ENCODE assay signal across 2 cellular contexts in genomic region chr3:127729556-127730056, GRCh38.
TF ChIP-seq lines count a peak whose summit lies in the region.

No MANE protein-coding gene starts in this region.

TF ChIP-seq in HepG2, 621 proteins besides CTCF, POLR2A, EP300 and RAD21 (continues in another document):
- no peak for TF ChIP-seq ZNF646 (CRISPR knock-in tag; IDR thresholded peaks at IDR 0.05)
- no peak for TF ChIP-seq MAFF (IDR thresholded peaks at IDR 0.05; ENCODE audit: low read depth, low read length)
- TF ChIP-seq, protein P1, sequence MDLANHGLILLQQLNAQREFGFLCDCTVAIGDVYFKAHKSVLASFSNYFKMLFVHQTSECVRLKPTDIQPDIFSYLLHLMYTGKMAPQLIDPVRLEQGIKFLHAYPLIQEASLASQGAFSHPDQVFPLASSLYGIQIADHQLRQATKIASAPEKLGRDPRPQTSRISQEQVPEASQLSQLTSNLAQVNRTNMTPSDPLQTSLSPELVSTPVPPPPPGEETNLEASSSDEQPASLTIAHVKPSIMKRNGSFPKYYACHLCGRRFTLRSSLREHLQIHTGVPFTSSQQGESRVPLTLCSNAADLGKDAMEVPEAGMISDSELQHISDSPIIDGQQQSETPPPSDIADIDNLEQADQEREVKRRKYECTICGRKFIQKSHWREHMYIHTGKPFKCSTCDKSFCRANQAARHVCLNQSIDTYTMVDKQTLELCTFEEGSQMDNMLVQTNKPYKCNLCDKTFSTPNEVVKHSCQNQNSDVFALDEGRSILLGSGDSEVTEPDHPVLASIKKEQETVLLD (CRISPR knock-in tag; IDR thresholded peaks at IDR 0.05; ENCODE audit: low read depth), result no peak
- TF ChIP-seq, protein P2, sequence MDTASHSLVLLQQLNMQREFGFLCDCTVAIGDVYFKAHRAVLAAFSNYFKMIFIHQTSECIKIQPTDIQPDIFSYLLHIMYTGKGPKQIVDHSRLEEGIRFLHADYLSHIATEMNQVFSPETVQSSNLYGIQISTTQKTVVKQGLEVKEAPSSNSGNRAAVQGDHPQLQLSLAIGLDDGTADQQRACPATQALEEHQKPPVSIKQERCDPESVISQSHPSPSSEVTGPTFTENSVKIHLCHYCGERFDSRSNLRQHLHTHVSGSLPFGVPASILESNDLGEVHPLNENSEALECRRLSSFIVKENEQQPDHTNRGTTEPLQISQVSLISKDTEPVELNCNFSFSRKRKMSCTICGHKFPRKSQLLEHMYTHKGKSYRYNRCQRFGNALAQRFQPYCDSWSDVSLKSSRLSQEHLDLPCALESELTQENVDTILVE (CRISPR knock-in tag; IDR thresholded peaks at IDR 0.05), result no peak
- TF ChIP-seq POGK (CRISPR knock-in tag; conservative IDR thresholded peaks at IDR 0.05), result no peak
- no peak for TF ChIP-seq ZNF570 (CRISPR knock-in tag; IDR thresholded peaks at IDR 0.05; ENCODE audit: borderline replicate concordance)
- TF ChIP-seq ZFY (CRISPR knock-in tag; IDR thresholded peaks at IDR 0.05), result no peak
- TF ChIP-seq, protein P3, sequence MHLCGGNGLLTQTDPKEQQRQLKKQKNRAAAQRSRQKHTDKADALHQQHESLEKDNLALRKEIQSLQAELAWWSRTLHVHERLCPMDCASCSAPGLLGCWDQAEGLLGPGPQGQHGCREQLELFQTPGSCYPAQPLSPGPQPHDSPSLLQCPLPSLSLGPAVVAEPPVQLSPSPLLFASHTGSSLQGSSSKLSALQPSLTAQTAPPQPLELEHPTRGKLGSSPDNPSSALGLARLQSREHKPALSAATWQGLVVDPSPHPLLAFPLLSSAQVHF (CRISPR knock-in tag; IDR thresholded peaks at IDR 0.05), result no peak
- TF ChIP-seq HIVEP1 (CRISPR knock-in tag; IDR thresholded peaks at IDR 0.05), result no peak
- TF ChIP-seq, protein P4, sequence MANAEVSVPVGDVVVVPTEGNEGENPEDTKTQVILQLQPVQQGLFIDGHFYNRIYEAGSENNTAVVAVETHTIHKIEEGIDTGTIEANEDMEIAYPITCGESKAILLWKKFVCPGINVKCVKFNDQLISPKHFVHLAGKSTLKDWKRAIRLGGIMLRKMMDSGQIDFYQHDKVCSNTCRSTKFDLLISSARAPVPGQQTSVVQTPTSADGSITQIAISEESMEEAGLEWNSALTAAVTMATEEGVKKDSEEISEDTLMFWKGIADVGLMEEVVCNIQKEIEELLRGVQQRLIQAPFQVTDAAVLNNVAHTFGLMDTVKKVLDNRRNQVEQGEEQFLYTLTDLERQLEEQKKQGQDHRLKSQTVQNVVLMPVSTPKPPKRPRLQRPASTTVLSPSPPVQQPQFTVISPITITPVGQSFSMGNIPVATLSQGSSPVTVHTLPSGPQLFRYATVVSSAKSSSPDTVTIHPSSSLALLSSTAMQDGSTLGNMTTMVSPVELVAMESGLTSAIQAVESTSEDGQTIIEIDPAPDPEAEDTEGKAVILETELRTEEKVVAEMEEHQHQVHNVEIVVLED (CRISPR knock-in tag; IDR thresholded peaks at IDR 0.05; ENCODE audit: borderline replicate concordance), result no peak

TF ChIP-seq in WTC11, 78 proteins besides CTCF, POLR2A, EP300 and RAD21 (continued from another document):
- TF ChIP-seq ZNF281 (CRISPR knock-in tag; IDR thresholded peaks at IDR 0.05), result no peak
- no peak for TF ChIP-seq ZNF138 (CRISPR knock-in tag; conservative IDR thresholded peaks at IDR 0.05)
- TF ChIP-seq, protein P5, sequence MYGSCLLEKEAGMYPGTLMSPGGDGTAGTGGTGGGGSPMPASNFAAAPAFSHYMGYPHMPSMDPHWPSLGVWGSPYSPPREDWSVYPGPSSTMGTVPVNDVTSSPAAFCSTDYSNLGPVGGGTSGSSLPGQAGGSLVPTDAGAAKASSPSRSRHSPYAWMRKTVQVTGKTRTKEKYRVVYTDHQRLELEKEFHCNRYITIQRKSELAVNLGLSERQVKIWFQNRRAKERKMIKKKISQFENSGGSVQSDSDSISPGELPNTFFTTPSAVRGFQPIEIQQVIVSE (CRISPR knock-in tag; IDR thresholded peaks at IDR 0.05; ENCODE audit: borderline replicate concordance), result no peak
- no peak for TF ChIP-seq NR2C2 (CRISPR knock-in tag; IDR thresholded peaks at IDR 0.05)
- no peak for TF ChIP-seq OVOL2 (CRISPR knock-in tag; IDR thresholded peaks at IDR 0.05; ENCODE audit: borderline replicate concordance)
- no peak for TF ChIP-seq GABPB1 (CRISPR knock-in tag; IDR thresholded peaks at IDR 0.05)
- TF ChIP-seq, protein P6, sequence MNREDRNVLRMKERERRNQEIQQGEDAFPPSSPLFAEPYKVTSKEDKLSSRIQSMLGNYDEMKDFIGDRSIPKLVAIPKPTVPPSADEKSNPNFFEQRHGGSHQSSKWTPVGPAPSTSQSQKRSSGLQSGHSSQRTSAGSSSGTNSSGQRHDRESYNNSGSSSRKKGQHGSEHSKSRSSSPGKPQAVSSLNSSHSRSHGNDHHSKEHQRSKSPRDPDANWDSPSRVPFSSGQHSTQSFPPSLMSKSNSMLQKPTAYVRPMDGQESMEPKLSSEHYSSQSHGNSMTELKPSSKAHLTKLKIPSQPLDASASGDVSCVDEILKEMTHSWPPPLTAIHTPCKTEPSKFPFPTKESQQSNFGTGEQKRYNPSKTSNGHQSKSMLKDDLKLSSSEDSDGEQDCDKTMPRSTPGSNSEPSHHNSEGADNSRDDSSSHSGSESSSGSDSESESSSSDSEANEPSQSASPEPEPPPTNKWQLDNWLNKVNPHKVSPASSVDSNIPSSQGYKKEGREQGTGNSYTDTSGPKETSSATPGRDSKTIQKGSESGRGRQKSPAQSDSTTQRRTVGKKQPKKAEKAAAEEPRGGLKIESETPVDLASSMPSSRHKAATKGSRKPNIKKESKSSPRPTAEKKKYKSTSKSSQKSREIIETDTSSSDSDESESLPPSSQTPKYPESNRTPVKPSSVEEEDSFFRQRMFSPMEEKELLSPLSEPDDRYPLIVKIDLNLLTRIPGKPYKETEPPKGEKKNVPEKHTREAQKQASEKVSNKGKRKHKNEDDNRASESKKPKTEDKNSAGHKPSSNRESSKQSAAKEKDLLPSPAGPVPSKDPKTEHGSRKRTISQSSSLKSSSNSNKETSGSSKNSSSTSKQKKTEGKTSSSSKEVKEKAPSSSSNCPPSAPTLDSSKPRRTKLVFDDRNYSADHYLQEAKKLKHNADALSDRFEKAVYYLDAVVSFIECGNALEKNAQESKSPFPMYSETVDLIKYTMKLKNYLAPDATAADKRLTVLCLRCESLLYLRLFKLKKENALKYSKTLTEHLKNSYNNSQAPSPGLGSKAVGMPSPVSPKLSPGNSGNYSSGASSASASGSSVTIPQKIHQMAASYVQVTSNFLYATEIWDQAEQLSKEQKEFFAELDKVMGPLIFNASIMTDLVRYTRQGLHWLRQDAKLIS (CRISPR knock-in tag; IDR thresholded peaks at IDR 0.05; ENCODE audit: borderline replicate concordance), result no peak
- TF ChIP-seq ZNF416 (CRISPR knock-in tag; IDR thresholded peaks at IDR 0.05), result no peak
- TF ChIP-seq CREB1 (CRISPR knock-in tag; IDR thresholded peaks at IDR 0.05), result no peak
- TF ChIP-seq FOXP1 (CRISPR knock-in tag; IDR thresholded peaks at IDR 0.05; ENCODE audit: borderline replicate concordance), result no peak
- TF ChIP-seq NR3C1 (CRISPR knock-in tag; conservative IDR thresholded peaks at IDR 0.05; ENCODE audit: low read depth), result no peak
- no peak for TF ChIP-seq FOXK1 (CRISPR knock-in tag; IDR thresholded peaks at IDR 0.05)
- TF ChIP-seq, protein P7, sequence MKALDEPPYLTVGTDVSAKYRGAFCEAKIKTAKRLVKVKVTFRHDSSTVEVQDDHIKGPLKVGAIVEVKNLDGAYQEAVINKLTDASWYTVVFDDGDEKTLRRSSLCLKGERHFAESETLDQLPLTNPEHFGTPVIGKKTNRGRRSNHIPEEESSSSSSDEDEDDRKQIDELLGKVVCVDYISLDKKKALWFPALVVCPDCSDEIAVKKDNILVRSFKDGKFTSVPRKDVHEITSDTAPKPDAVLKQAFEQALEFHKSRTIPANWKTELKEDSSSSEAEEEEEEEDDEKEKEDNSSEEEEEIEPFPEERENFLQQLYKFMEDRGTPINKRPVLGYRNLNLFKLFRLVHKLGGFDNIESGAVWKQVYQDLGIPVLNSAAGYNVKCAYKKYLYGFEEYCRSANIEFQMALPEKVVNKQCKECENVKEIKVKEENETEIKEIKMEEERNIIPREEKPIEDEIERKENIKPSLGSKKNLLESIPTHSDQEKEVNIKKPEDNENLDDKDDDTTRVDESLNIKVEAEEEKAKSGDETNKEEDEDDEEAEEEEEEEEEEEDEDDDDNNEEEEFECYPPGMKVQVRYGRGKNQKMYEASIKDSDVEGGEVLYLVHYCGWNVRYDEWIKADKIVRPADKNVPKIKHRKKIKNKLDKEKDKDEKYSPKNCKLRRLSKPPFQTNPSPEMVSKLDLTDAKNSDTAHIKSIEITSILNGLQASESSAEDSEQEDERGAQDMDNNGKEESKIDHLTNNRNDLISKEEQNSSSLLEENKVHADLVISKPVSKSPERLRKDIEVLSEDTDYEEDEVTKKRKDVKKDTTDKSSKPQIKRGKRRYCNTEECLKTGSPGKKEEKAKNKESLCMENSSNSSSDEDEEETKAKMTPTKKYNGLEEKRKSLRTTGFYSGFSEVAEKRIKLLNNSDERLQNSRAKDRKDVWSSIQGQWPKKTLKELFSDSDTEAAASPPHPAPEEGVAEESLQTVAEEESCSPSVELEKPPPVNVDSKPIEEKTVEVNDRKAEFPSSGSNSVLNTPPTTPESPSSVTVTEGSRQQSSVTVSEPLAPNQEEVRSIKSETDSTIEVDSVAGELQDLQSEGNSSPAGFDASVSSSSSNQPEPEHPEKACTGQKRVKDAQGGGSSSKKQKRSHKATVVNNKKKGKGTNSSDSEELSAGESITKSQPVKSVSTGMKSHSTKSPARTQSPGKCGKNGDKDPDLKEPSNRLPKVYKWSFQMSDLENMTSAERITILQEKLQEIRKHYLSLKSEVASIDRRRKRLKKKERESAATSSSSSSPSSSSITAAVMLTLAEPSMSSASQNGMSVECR (CRISPR knock-in tag; IDR thresholded peaks at IDR 0.05; ENCODE audit: borderline replicate concordance), result no peak
- no peak for TF ChIP-seq GRHL2 (CRISPR knock-in tag; IDR thresholded peaks at IDR 0.05; ENCODE audit: insufficient replicate concordance, severe bottlenecking)
- TF ChIP-seq SP1 (CRISPR knock-in tag; conservative IDR thresholded peaks at IDR 0.05), result no peak
